In genomic region chr19:33805313-33805712, GRCh38 we compare ENCODE assay signal across 2 cellular contexts.
TF ChIP-seq lines count a peak whose summit lies in the region.

No MANE protein-coding gene starts in this region.

TF ChIP-seq in HepG2, 621 proteins besides CTCF, POLR2A, EP300 and RAD21:
- TF ChIP-seq ZBTB10 (CRISPR knock-in tag; IDR thresholded peaks at IDR 0.05; ENCODE audit: borderline replicate concordance) (no peak), ZNF275 (CRISPR knock-in tag; IDR thresholded peaks at IDR 0.05; ENCODE audit: borderline replicate concordance) (no peak), ZNF878 (CRISPR knock-in tag; IDR thresholded peaks at IDR 0.05) (no peak), PHF20 (CRISPR knock-in tag; IDR thresholded peaks at IDR 0.05) (no peak), NONO (IDR thresholded peaks at IDR 0.05) (no peak), NONO (CRISPR knock-in tag; conservative IDR thresholded peaks at IDR 0.05) (no peak), MIXL1 (CRISPR knock-in tag; IDR thresholded peaks at IDR 0.05) (no peak), ZBTB1 (CRISPR knock-in tag; IDR thresholded peaks at IDR 0.05; ENCODE audit: borderline replicate concordance) (no peak), TBL1XR1 (IDR thresholded peaks at IDR 0.05; ENCODE audit: borderline replicate concordance, low read length, partially characterized antibody) (no peak), ETS1 (CRISPR knock-in tag; IDR thresholded peaks at IDR 0.05) (no peak), TBX2 (CRISPR knock-in tag; IDR thresholded peaks at IDR 0.05; ENCODE audit: borderline replicate concordance) (no peak), CHCHD3 (CRISPR knock-in tag; IDR thresholded peaks at IDR 0.05) (no peak), HOMEZ (CRISPR knock-in tag; IDR thresholded peaks at IDR 0.05; ENCODE audit: low read depth) (no peak), ZNF710 (CRISPR knock-in tag; IDR thresholded peaks at IDR 0.05; ENCODE audit: borderline replicate concordance) (no peak), KLF15 (CRISPR knock-in tag; IDR thresholded peaks at IDR 0.05; ENCODE audit: borderline replicate concordance) (no peak), ZZZ3 (CRISPR knock-in tag; IDR thresholded peaks at IDR 0.05; ENCODE audit: borderline replicate concordance) (no peak), NFKB2 (CRISPR knock-in tag; IDR thresholded peaks at IDR 0.05; ENCODE audit: borderline replicate concordance) (no peak), ZNF577 (CRISPR knock-in tag; IDR thresholded peaks at IDR 0.05; ENCODE audit: borderline replicate concordance, low read depth) (no peak)
TF ChIP-seq in HepG2: peak in this region for 0.

TF ChIP-seq in SK-N-SH, 30 proteins besides CTCF, POLR2A, EP300 and RAD21 (continued from another document):
- no peak for TF ChIP-seq MXI1 (IDR thresholded peaks at IDR 0.05; ENCODE audit: low read depth, low read length)
- no peak for TF ChIP-seq TCF12 (IDR thresholded peaks at IDR 0.05)
- TF ChIP-seq FOXM1 (IDR thresholded peaks at IDR 0.05; ENCODE audit: low read depth) = no peak
- no peak for TF ChIP-seq NRF1 (IDR thresholded peaks at IDR 0.05; ENCODE audit: low read depth, low read length)
- TF ChIP-seq FOXJ3 (CRISPR knock-in tag; IDR thresholded peaks at IDR 0.05) = no peak
- TF ChIP-seq MEF2A (IDR thresholded peaks at IDR 0.05; ENCODE audit: borderline replicate concordance, low read depth) = no peak
TF ChIP-seq in SK-N-SH: peak in this region for 0.
